In genomic region chr15:62060896-62061280, GRCh38 we compare ENCODE assay signal across 8 cellular contexts. TPM values are rescaled to one million over a fixed set of nuclear protein-coding genes. Genes with fewer than 3 reads are reported as not detected.
A peak's percentile ranks its signal among the peaks of the same experiment; 100 is the strongest.
DNase-seq lines count a peak whose midpoint lies in the region; ATAC-seq and TF ChIP-seq lines count a peak whose summit lies in the region.

No MANE protein-coding gene starts in this region.

- POLR2A ChIA-PET in activated B cell treated with CpG ODN at 0.5 μM for 24 hours (lab: Charles Lee) = interaction anchor here (1.0 to 2.0 kb wide), 6 partner anchors 11 to 74 kb away, joined by 3 to 36 read pairs (median 4); no protein-coding TSS in a partner anchor

- H3K9ac ChIP-seq in H9 (ENCODE audit: extremely low read depth, insufficient read length, low read length) (no peak overlapping the region), skeletal muscle tissue (ENCODE audit: low read depth in 1 of 3, low read length in 3 of 3) (peak overlapping the region; percentile 87 to 95 (median 93))

- no peak for TF ChIP-seq CTCF in H9 (conservative IDR thresholded peaks at IDR 0.05)
- TF ChIP-seq CTCF in activated B cell treated with CpG ODN at 0.5 μM for 24 hours (IDR thresholded peaks at IDR 0.05) = no peak

- H3K36me3 ChIP-seq in skeletal muscle tissue (ENCODE audit: control insufficient read depth in 3 of 3, insufficient read depth in 3 of 3, low read length in 3 of 3) = no peaks in the 10 kb centered on the region

- H3K4me2 ChIP-seq in H9 (ENCODE audit: insufficient read depth, insufficient read length, low read length) = peak overlapping the region; percentile 68

- H4K5ac ChIP-seq in H9 (ENCODE audit: insufficient read length, low read depth, low read length) = no peak overlapping the region

- H3K18ac ChIP-seq in H9 (ENCODE audit: insufficient read length, low read depth, low read length) = no peak overlapping the region

- no peaks in the 10 kb centered on the region for H3K79me2 ChIP-seq in H9 (ENCODE audit: insufficient read depth, low read length)

- no peak overlapping the region for H4K91ac ChIP-seq in H9 (ENCODE audit: insufficient read length, low read depth, low read length)

- ATAC-seq in activated B cell treated with CpG ODN at 0.5 μM for 24 hours (ENCODE audit: low read depth) (no peak), left cardiac atrium (peak; percentile 1 to 7), HG03442 (IDR thresholded peaks at IDR 0.05; ENCODE audit: unreplicated experiment) (no peak)

- peak overlapping the region in 1 of 3 experiments; percentile 88; a peak in 2 of 7 replicates for H3K27ac Mint-ChIP-seq in H9
- H3K27ac Mint-ChIP-seq in activated B cell treated with CpG ODN at 0.5 μM for 24 hours = peak overlapping the region; percentile 94

- peak overlapping the region; percentile 40 for H2AFZ ChIP-seq in H9 (ENCODE audit: low read length)

- H3K4me3 ChIP-seq in skeletal muscle tissue (ENCODE audit: low read length in 3 of 3) = peak overlapping the region; percentile 89 to 98 (median 94)

- no peak overlapping the region for H3T11ph ChIP-seq in H9 (ENCODE audit: low read length)

- H3K27me3 Mint-ChIP-seq in H9 (ENCODE audit: low read depth) (peaks cover 60% of the 10 kb centered on the region), activated B cell treated with CpG ODN at 0.5 μM for 24 hours (no peaks in the 10 kb centered on the region)

- H2BK20ac ChIP-seq in H9 (ENCODE audit: low read depth, low read length, poor library complexity, severe bottlenecking) = no peak overlapping the region

- peak overlapping the region; percentile 84 to 87 for H3K4me3 Mint-ChIP-seq in H9
- H3K4me3 Mint-ChIP-seq in activated B cell treated with CpG ODN at 0.5 μM for 24 hours = peak overlapping the region; percentile 94

- H3K36me3 Mint-ChIP-seq in H9 (ENCODE audit: insufficient read depth in 1 of 3, low read depth in 3 of 3) (no peaks in the 10 kb centered on the region), activated B cell treated with CpG ODN at 0.5 μM for 24 hours (ENCODE audit: low read depth) (peaks cover 24% of the 10 kb centered on the region)

- intact Hi-C loops in activated B cell treated with CpG ODN at 0.5 μM for 24 hours (cut with micrococcal nuclease) (loop anchor here (1.0 to 10.0 kb wide), 3 partner anchors 7 to 1666 kb away; partner anchors contain the start of gene ANXA2), left cardiac atrium (cut with DNase I) (loop anchor here in 1 of 2 donors (10.0 kb wide), 1 partner anchor 186 kb away; no protein-coding TSS in a partner anchor)

- H3K4ac ChIP-seq in H9 (ENCODE audit: low read depth, low read length) = no peak overlapping the region

- H3K4me1 ChIP-seq in H9 (ENCODE audit: insufficient read depth, low read length) (no peaks in the 10 kb centered on the region), skeletal muscle tissue (ENCODE audit: control insufficient read depth in 3 of 3, insufficient read depth in 3 of 3, low read length in 3 of 3) (peaks cover 3 to 16% (median 13%) of the 10 kb centered on the region in 3 donors)

- DNase-seq in H9 = no peak
- DNase-seq in activated B cell treated with CpG ODN at 0.5 μM for 24 hours = no peak
- no peak for DNase-seq in left cardiac atrium
- no peak for DNase-seq in DMS 273 (lab: John Stamatoyannopoulos, UW; ENCODE audit: unreplicated experiment)
- no peak for DNase-seq in NCI-H187 (lab: John Stamatoyannopoulos, UW)
- DNase-seq in hypothalamus (lab: John Stamatoyannopoulos, UW) = no peak

- H3K27ac ChIP-seq in H9 (ENCODE audit: insufficient read length, low read depth, low read length) = no peak overlapping the region
- peak overlapping the region; percentile 93 for H3K27ac ChIP-seq in skeletal muscle tissue (ENCODE audit: low read depth, low read length)

- H3K4me1 Mint-ChIP-seq in H9 (peaks cover 4 to 10% of the 10 kb centered on the region in 2 experiments), activated B cell treated with CpG ODN at 0.5 μM for 24 hours (peaks cover 36% of the 10 kb centered on the region)

- no peak overlapping the region for H3K23ac ChIP-seq in H9 (ENCODE audit: insufficient read length, low read depth, low read length)

- no peaks in the 10 kb centered on the region for H3K79me1 ChIP-seq in H9 (ENCODE audit: insufficient read depth, low read depth, low read length, poor library complexity, severe bottlenecking)

- H3K14ac ChIP-seq in H9 (ENCODE audit: insufficient read depth, low read length) = no peak overlapping the region

- no peak overlapping the region for H2BK15ac ChIP-seq in H9 (ENCODE audit: low read depth, low read length)

- no peak overlapping the region for H4K8ac ChIP-seq in H9 (replicated peaks; ENCODE audit: insufficient read length, low read depth, low read length)

- H2BK5ac ChIP-seq in H9 (ENCODE audit: insufficient read length, low read length) = no peak overlapping the region

- no peak overlapping the region for H2BK12ac ChIP-seq in H9 (ENCODE audit: insufficient read length, low read depth, low read length)

- peaks cover 5% of the 10 kb centered on the region for H3K23me2 ChIP-seq in H9 (ENCODE audit: insufficient read length, low read depth, low read length, poor library complexity, severe bottlenecking)

- H3K27me3 ChIP-seq in H9 (ENCODE audit: insufficient read depth, low read length) = no peaks in the 10 kb centered on the region; the same call in 1 of the 2 replicates
- no peaks in the 10 kb centered on the region for H3K27me3 ChIP-seq in skeletal muscle tissue (ENCODE audit: control insufficient read depth in 3 of 3, insufficient read depth in 3 of 3, low read length in 3 of 3)

- H4K20me1 ChIP-seq in H9 (ENCODE audit: control insufficient read depth, insufficient read depth, insufficient read length) = no peaks in the 10 kb centered on the region

- CTCF ChIA-PET in activated B cell treated with CpG ODN at 0.5 μM for 24 hours (lab: Charles Lee) = interaction anchor here (1.0 to 1.9 kb wide), 11 partner anchors 11 to 82 kb away, joined by 3 to 10 read pairs (median 4); no protein-coding TSS in a partner anchor

- no peak overlapping the region for H2BK120ac ChIP-seq in H9 (ENCODE audit: low read depth, low read length, poor library complexity, severe bottlenecking)

- H3K9me3 ChIP-seq in H9 (ENCODE audit: control insufficient read depth, low read depth, low read length) (no peaks in the 10 kb centered on the region), skeletal muscle tissue (ENCODE audit: control insufficient read depth in 3 of 3, low read length in 3 of 3) (no peaks in the 10 kb centered on the region)

- WGBS in H9 (ENCODE audit: extremely low coverage, insufficient read length, low lambda C conversion rate) = no CpG with 5 or more reads among the region's 12 CpGs

- no peak overlapping the region for H2AK5ac ChIP-seq in H9 (ENCODE audit: insufficient read length, low read length)

- H3K56ac ChIP-seq in H9 (ENCODE audit: insufficient read length, low read depth, low read length) = no peak overlapping the region

- no peaks in the 10 kb centered on the region for H3K9me3 Mint-ChIP-seq in H9
- no peaks in the 10 kb centered on the region for H3K9me3 Mint-ChIP-seq in activated B cell treated with CpG ODN at 0.5 μM for 24 hours

RNA-seq across cellular contexts. Expression of gene VPS13C, which starts 0.6 kb away (rescaled TPM):
- 13.1 and 14.2 TPM in 2 replicates for total RNA-seq in H9 (2021)
- 140 and 172 TPM in 2 replicates for total RNA-seq in activated B cell treated with CpG ODN at 0.5 μM for 24 hours
- 10 to 100 TPM; 33.2 to 34.5 TPM for total RNA-seq in left cardiac atrium
- 73.6 TPM for total RNA-seq in skeletal muscle tissue

RNA-seq across cellular contexts. Expression of gene C2CD4A, which starts 5.9 kb away (rescaled TPM):
- total RNA-seq in H9 (2021) (not detected in 2 replicates), activated B cell treated with CpG ODN at 0.5 μM for 24 hours (not detected in 2 replicates), left cardiac atrium (not detected), skeletal muscle tissue (not detected)

Comparison
In these comparisons a context has a peak if more than half of its experiments do, and no peak if none do; other contexts are left out.
1. ATAC-seq: peak in left cardiac atrium (2 of 2); none in activated B cell treated with CpG ODN at 0.5 μM for 24 hours (single experiment) and HG03442 (single experiment).